Comparison of ENCODE assay signal across 11 cellular contexts in the genomic region with DNA sequence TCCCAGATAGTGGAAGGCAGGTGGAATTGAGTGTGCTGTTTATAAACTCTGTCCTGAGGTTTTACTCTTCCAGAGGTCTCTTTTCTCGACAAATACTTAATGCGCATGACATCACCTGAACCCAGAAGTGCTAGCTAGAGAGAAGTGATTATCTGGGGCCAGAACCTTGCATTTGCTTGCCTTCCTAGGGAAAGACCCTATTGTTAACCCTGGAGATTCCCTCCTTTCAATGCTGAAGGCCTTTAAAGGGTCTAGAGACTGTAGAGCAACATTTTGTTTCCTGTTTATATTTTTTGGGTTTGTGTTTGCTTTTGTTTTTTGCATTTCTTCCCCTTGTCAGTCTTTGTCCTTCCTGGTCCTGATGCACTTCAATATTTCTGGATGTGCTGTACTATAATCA. TPM values are rescaled to one million over a fixed set of nuclear protein-coding genes. Genes with fewer than 3 reads are reported as not detected.
DNase-seq lines count a peak whose midpoint lies in the region; ATAC-seq and TF ChIP-seq lines count a peak whose summit lies in the region.
"Had no signal": no experiment of that assay in that cellular context is flagged by ENCODE, and none has a peak within 500 bp of the region (broad histone marks: within the 10 kb centered on the region; RNA-seq: fewer than 3 reads in every experiment).

No MANE protein-coding gene starts in this region.

- no peaks in the 10 kb centered on the region for H3K27me3 ChIP-seq in neural progenitor cell

- H3K4me2 ChIP-seq in neural progenitor cell = no peak overlapping the region

- H2AFZ ChIP-seq in neural progenitor cell (replicated peaks) = no peak overlapping the region

- H3K9me3 ChIP-seq in neural progenitor cell (ENCODE audit: low read depth) = no peaks in the 10 kb centered on the region

- H3K4me3 Mint-ChIP-seq in stimulated activated naive CD8-positive, alpha-beta T cell treated with anti-CD3 and anti-CD28 coated beads, Interleukin-15, Interleukin-2, amounts not matched to agents 100 ng/mL and 50 ng/mL, for 24 hours = peak overlapping the region; percentile 15
- H3K4me3 Mint-ChIP-seq in central memory CD8-positive, alpha-beta T cell = peak overlapping the region; percentile 17
- no peak overlapping the region for H3K4me3 Mint-ChIP-seq in neural progenitor cell

- TF ChIP-seq CTCF in neural progenitor cell (IDR thresholded peaks at IDR 0.05) = no peak

- DNase-seq in stimulated activated naive CD8-positive, alpha-beta T cell treated with anti-CD3 and anti-CD28 coated beads, Interleukin-15, Interleukin-2, amounts not matched to agents 100 U/mL and 50 U/mL, for 24 hours = no peak
- no peak for DNase-seq in central memory CD8-positive, alpha-beta T cell (ENCODE audit: low spot score in 2 of 2)
- DNase-seq in neural progenitor cell (ENCODE audit: low spot score) (no peak), dedifferentiated amniotic fluid mesenchymal stem cell (ENCODE audit: extremely low spot score) (no peak), hypothalamus (lab: John Stamatoyannopoulos, UW) (no peak)
- DNase-seq: islet precursor cell, NCI-H1092 treated with DMSO at 0.1 percent for 48 hours, substantia nigra had no signal

- peaks cover 17% of the 10 kb centered on the region for H3K79me2 ChIP-seq in neural progenitor cell (ENCODE audit: low read depth)

- peaks cover 57% of the 10 kb centered on the region for H3K4me1 Mint-ChIP-seq in stimulated activated naive CD8-positive, alpha-beta T cell treated with anti-CD3 and anti-CD28 coated beads, Interleukin-15, Interleukin-2, amounts not matched to agents 100 ng/mL and 50 ng/mL, for 24 hours (ENCODE audit: low read depth)
- peaks cover 66% of the 10 kb centered on the region for H3K4me1 Mint-ChIP-seq in central memory CD8-positive, alpha-beta T cell
- H3K4me1 Mint-ChIP-seq in neural progenitor cell = peaks cover 28% of the 10 kb centered on the region

- H3K27ac Mint-ChIP-seq in stimulated activated naive CD8-positive, alpha-beta T cell treated with anti-CD3 and anti-CD28 coated beads, Interleukin-15, Interleukin-2, amounts not matched to agents 100 ng/mL and 50 ng/mL, for 24 hours = peak overlapping the region; percentile 70
- peak overlapping the region; percentile 83 for H3K27ac Mint-ChIP-seq in central memory CD8-positive, alpha-beta T cell (ENCODE audit: low read depth)
- H3K27ac Mint-ChIP-seq in neural progenitor cell = no peak overlapping the region

- no peak overlapping the region for H3K4me3 ChIP-seq in neural progenitor cell

- ATAC-seq in stimulated activated naive CD8-positive, alpha-beta T cell treated with anti-CD3 and anti-CD28 coated beads, Interleukin-15, Interleukin-2, amounts not matched to agents 100 U/mL and 50 U/mL, for 24 hours = no peak
- ATAC-seq in central memory CD8-positive, alpha-beta T cell (replicated peaks; ENCODE audit: extremely low read depth, poor library complexity, severe bottlenecking) = no peak
- ATAC-seq in GM19324 (IDR thresholded peaks at IDR 0.05; ENCODE audit: low FRiP score, unreplicated experiment) (no peak), GM18511 (IDR thresholded peaks at IDR 0.05; ENCODE audit: unreplicated experiment) (no peak)

- H3K9ac ChIP-seq in neural progenitor cell = no peak overlapping the region

- H3K36me3 ChIP-seq in neural progenitor cell = no peaks in the 10 kb centered on the region

- no peaks in the 10 kb centered on the region for H3K27me3 Mint-ChIP-seq in stimulated activated naive CD8-positive, alpha-beta T cell treated with anti-CD3 and anti-CD28 coated beads, Interleukin-15, Interleukin-2, amounts not matched to agents 100 ng/mL and 50 ng/mL, for 24 hours
- H3K27me3 Mint-ChIP-seq in central memory CD8-positive, alpha-beta T cell = no peaks in the 10 kb centered on the region
- H3K27me3 Mint-ChIP-seq in neural progenitor cell (ENCODE audit: insufficient read depth, low read depth) = peaks cover 7% of the 10 kb centered on the region

- H3K36me3 Mint-ChIP-seq in stimulated activated naive CD8-positive, alpha-beta T cell treated with anti-CD3 and anti-CD28 coated beads, Interleukin-15, Interleukin-2, amounts not matched to agents 100 ng/mL and 50 ng/mL, for 24 hours (ENCODE audit: low read depth) = no peaks in the 10 kb centered on the region
- peaks cover 21% of the 10 kb centered on the region for H3K36me3 Mint-ChIP-seq in central memory CD8-positive, alpha-beta T cell (ENCODE audit: insufficient read depth)
- peaks cover 4% of the 10 kb centered on the region for H3K36me3 Mint-ChIP-seq in neural progenitor cell

- H3K4me1 ChIP-seq in neural progenitor cell = peaks cover 18% of the 10 kb centered on the region

- H3K27ac ChIP-seq in neural progenitor cell = peak overlapping the region; percentile 31

- no peaks in the 10 kb centered on the region for H3K9me3 Mint-ChIP-seq in stimulated activated naive CD8-positive, alpha-beta T cell treated with anti-CD3 and anti-CD28 coated beads, Interleukin-15, Interleukin-2, amounts not matched to agents 100 ng/mL and 50 ng/mL, for 24 hours
- H3K9me3 Mint-ChIP-seq in central memory CD8-positive, alpha-beta T cell = no peaks in the 10 kb centered on the region
- H3K9me3 Mint-ChIP-seq in neural progenitor cell = no peaks in the 10 kb centered on the region

- H3F3A ChIP-seq in neural progenitor cell (ENCODE audit: low read depth) = peaks cover 13% of the 10 kb centered on the region

- peaks cover 5% of the 10 kb centered on the region for H4K20me1 ChIP-seq in neural progenitor cell (ENCODE audit: low read depth)

RNA-seq across cellular contexts. Expression of a gene that starts 36.2 kb away (rescaled TPM):
- total RNA-seq in neural progenitor cell (ENCODE audit: low replicate concordance) = 39.6 and 39.8 TPM in 2 replicates
